ENCODE assay signal across 8 cellular contexts in genomic region chrX:120514236-120514635, GRCh38. TPM values are rescaled to one million over a fixed set of nuclear protein-coding genes. Genes with fewer than 3 reads are reported as not detected.
DNase-seq lines count a peak whose midpoint lies in the region; ATAC-seq, FAIRE-seq and TF ChIP-seq lines count a peak whose summit lies in the region.
"Had no signal": no experiment of that assay in that cellular context is flagged by ENCODE, and none has a peak within 500 bp of the region (broad histone marks: within the 10 kb centered on the region; RNA-seq: fewer than 3 reads in every experiment).

No MANE protein-coding gene starts in this region.

- H3K18ac ChIP-seq in mesenchymal stem cell (ENCODE audit: low read depth in 1 of 2, low read length in 2 of 2), result no peak overlapping the region

- no peak overlapping the region for H3K27ac Mint-ChIP-seq in astrocyte (ENCODE audit: unreplicated experiment)

- H3K4me2 ChIP-seq in astrocyte (ENCODE audit: low read length), result no peak overlapping the region
- H3K4me2 ChIP-seq in mesenchymal stem cell (ENCODE audit: low read length, poor library complexity, severe bottlenecking), result no peak overlapping the region

- H3K4ac ChIP-seq in mesenchymal stem cell (ENCODE audit: low read depth in 1 of 2, low read length in 2 of 2), result no peak overlapping the region

- H3K36me3 Mint-ChIP-seq in astrocyte (ENCODE audit: low read depth, unreplicated experiment), result peaks cover 2% of the 10 kb centered on the region

- no peak overlapping the region for H3K14ac ChIP-seq in mesenchymal stem cell (ENCODE audit: low read length in 2 of 2)

- H3K79me2 ChIP-seq in astrocyte (ENCODE audit: insufficient read depth, low read length), result no peaks in the 10 kb centered on the region

- H3K27ac ChIP-seq in astrocyte (ENCODE audit: low read depth, low read length) (no peak overlapping the region), mesenchymal stem cell (ENCODE audit: low read length, poor library complexity, severe bottlenecking) (no peak overlapping the region), right cardiac atrium (ENCODE audit: low read length) (no peak overlapping the region)

- H3K9me3 ChIP-seq in astrocyte (ENCODE audit: insufficient read depth, low read depth, low read length), result no peaks in the 10 kb centered on the region
- no peaks in the 10 kb centered on the region for H3K9me3 ChIP-seq in mesenchymal stem cell (ENCODE audit: control insufficient read depth, low read length)
- no peaks in the 10 kb centered on the region for H3K9me3 ChIP-seq in right cardiac atrium (ENCODE audit: control insufficient read depth, low read length)

- H2AFZ ChIP-seq in astrocyte (ENCODE audit: low read depth, low read length), result no peak overlapping the region
- H2AFZ ChIP-seq in mesenchymal stem cell (ENCODE audit: low read depth, low read length), result no peak overlapping the region

- H2BK12ac ChIP-seq in mesenchymal stem cell (ENCODE audit: low read length in 2 of 2), result no peak overlapping the region

- no peaks in the 10 kb centered on the region for H3K27me3 Mint-ChIP-seq in astrocyte (ENCODE audit: low read depth, unreplicated experiment)

- FAIRE-seq in astrocyte (lab: Jason Lieb, UNC), result peak; percentile 60

- no peak overlapping the region for H2AK5ac ChIP-seq in mesenchymal stem cell (ENCODE audit: low read length, severe bottlenecking)

- peak; percentile 59 for DNase-seq in ELR (ENCODE audit: low read depth)
- DNase-seq in HuH-7 (ENCODE audit: low spot score), result peak; percentile 34
- no peak for DNase-seq in astrocyte (ENCODE audit: low read depth)
- peak; percentile 7 for DNase-seq in mesenchymal stem cell
- no peak for DNase-seq in right cardiac atrium
- DNase-seq in DMS114 treated with DMSO at 0.1 percent for 48 hours (lab: John Stamatoyannopoulos, UW; ENCODE audit: unreplicated experiment), result no peak
- DNase-seq: HCEC 1CT had no signal

- peaks cover 4% of the 10 kb centered on the region for H3K4me1 ChIP-seq in astrocyte (ENCODE audit: insufficient read depth, low read length)
- peaks cover 3% of the 10 kb centered on the region for H3K4me1 ChIP-seq in mesenchymal stem cell (ENCODE audit: control insufficient read depth, insufficient read depth, low read depth, low read length)
- H3K4me1 ChIP-seq in right cardiac atrium (ENCODE audit: control insufficient read depth, insufficient read depth, low read length), result no peaks in the 10 kb centered on the region

- TF ChIP-seq CTCF in astrocyte (IDR thresholded peaks at IDR 0.05; ENCODE audit: insufficient read depth, low read depth, low read length), result peak; percentile 29

- no peak overlapping the region for H3K23ac ChIP-seq in mesenchymal stem cell (ENCODE audit: low read length in 2 of 2)

- intact Hi-C loops in right cardiac atrium (cut with DNase I), result no loop called here

- H3K79me1 ChIP-seq in mesenchymal stem cell (replicated peaks; ENCODE audit: low read length, poor library complexity, severe bottlenecking), result no peaks in the 10 kb centered on the region

- no peaks in the 10 kb centered on the region for H3K27me3 ChIP-seq in astrocyte (ENCODE audit: insufficient read depth, low read length)
- no peaks in the 10 kb centered on the region for H3K27me3 ChIP-seq in mesenchymal stem cell (ENCODE audit: control insufficient read depth in 1 of 2, insufficient read depth in 1 of 2, low read length in 2 of 2)
- no peaks in the 10 kb centered on the region for H3K27me3 ChIP-seq in right cardiac atrium (ENCODE audit: control insufficient read depth, insufficient read depth)

- H4K91ac ChIP-seq in mesenchymal stem cell (ENCODE audit: low read length), result no peak overlapping the region

- no peak overlapping the region for H4K8ac ChIP-seq in mesenchymal stem cell (ENCODE audit: low read length)

- H2BK5ac ChIP-seq in mesenchymal stem cell (ENCODE audit: low read depth, low read length, poor library complexity, severe bottlenecking), result no peak overlapping the region

- H3K36me3 ChIP-seq in astrocyte (ENCODE audit: insufficient read depth, low read length) (no peaks in the 10 kb centered on the region), mesenchymal stem cell (ENCODE audit: control insufficient read depth in 1 of 2, insufficient read depth in 2 of 2, low read depth in 1 of 2, low read length in 2 of 2) (no peaks in the 10 kb centered on the region)

- H3K9ac ChIP-seq in astrocyte (ENCODE audit: low read length), result no peak overlapping the region
- H3K9ac ChIP-seq in mesenchymal stem cell (ENCODE audit: low read length), result no peak overlapping the region

- H2BK120ac ChIP-seq in mesenchymal stem cell (ENCODE audit: low read depth, low read length), result no peak overlapping the region

- ATAC-seq in HG02852 (IDR thresholded peaks at IDR 0.05; ENCODE audit: unreplicated experiment) (no peak), right cardiac atrium (no peak)

- H3K9me3 Mint-ChIP-seq in astrocyte (ENCODE audit: unreplicated experiment), result no peaks in the 10 kb centered on the region

- WGBS in mesenchymal stem cell, result no CpG with 5 or more reads among the region's 1 CpG
- 61% methylated on average over 1 of the region's 1 CpG for WGBS in right cardiac atrium

- no peak overlapping the region for H3K4me3 Mint-ChIP-seq in astrocyte (ENCODE audit: unreplicated experiment)

- H3K4me1 Mint-ChIP-seq in astrocyte (ENCODE audit: low read depth, unreplicated experiment), result peaks cover 6% of the 10 kb centered on the region

- H3K4me3 ChIP-seq in astrocyte (ENCODE audit: insufficient read depth, low read depth, low read length) (no peak overlapping the region), mesenchymal stem cell (ENCODE audit: insufficient read depth in 1 of 2, low read depth in 1 of 2, low read length in 2 of 2) (no peak overlapping the region), right cardiac atrium (ENCODE audit: low read length) (no peak overlapping the region)

- no peaks in the 10 kb centered on the region for H4K20me1 ChIP-seq in astrocyte (ENCODE audit: insufficient read depth, low read length)

- no peak overlapping the region for H2BK15ac ChIP-seq in mesenchymal stem cell (ENCODE audit: low read depth, poor library complexity, severe bottlenecking)

RNA-seq across cellular contexts. Expression of gene LAMP2, which starts 45.1 kb away (rescaled TPM):
- 146 and 161 TPM in 2 replicates for total RNA-seq in astrocyte
- polyA plus RNA-seq in mesenchymal stem cell (2013, experiment 1 of 2), result 171 TPM
- 181 TPM for polyA plus RNA-seq in mesenchymal stem cell (2013, experiment 2 of 2)
- total RNA-seq in right cardiac atrium, result 10 to 100 TPM; 72.6 to 80.0 (median 75.0) TPM
- 37.6 TPM for polyA plus RNA-seq in right cardiac atrium

RNA-seq across cellular contexts. Expression of gene CUL4B, which starts 46.5 kb away (rescaled TPM):
- 101 and 102 TPM in 2 replicates for total RNA-seq in astrocyte
- polyA plus RNA-seq in mesenchymal stem cell (2013, experiment 1 of 2), result 39.2 TPM
- polyA plus RNA-seq in mesenchymal stem cell (2013, experiment 2 of 2), result 39.5 TPM
- total RNA-seq in right cardiac atrium, result 10 to 100 TPM; 27.9 to 31.3 (median 29.0) TPM
- polyA plus RNA-seq in right cardiac atrium, result 10.7 TPM

Comparison
In these comparisons a context has a peak if more than half of its experiments do, and no peak if none do; other contexts are left out.
1. DNase-seq: peak in ELR (single experiment), HuH-7 (single experiment) and mesenchymal stem cell (single experiment); none in astrocyte (single experiment), right cardiac atrium (0 of 3) and DMS114 treated with DMSO at 0.1 percent for 48 hours (single experiment).